In the genomic region with DNA sequence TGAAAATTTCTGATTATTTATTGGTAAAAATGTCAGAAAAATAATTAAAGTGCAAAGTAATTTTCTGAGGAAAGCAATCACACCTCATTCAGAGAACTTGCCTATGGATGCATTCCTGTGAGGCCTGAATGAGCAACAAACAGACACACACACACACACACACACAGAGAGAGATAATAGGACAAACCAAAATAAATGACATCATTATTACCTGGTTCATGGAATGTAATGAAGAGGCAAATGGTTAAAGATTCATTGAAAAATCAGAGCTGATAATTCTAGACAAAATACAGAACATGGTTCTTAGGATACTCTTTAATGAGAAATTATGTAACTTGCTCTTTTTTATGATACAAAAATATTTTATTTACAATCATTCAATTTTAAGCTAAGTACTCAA, we compare ENCODE assay signal across 8 cellular contexts.
"Had no signal": no experiment of that assay in that cellular context is flagged by ENCODE, and none has a peak within 500 bp of the region (broad histone marks: within the 10 kb centered on the region; RNA-seq: fewer than 3 reads in every experiment).

No MANE protein-coding gene starts in this region.

- DNase-seq: H7, IMR-90, KG1 had no signal

- H3K9me3 ChIP-seq: HAP-1 had no signal

- ATAC-seq: GM23338, HCT116, K562 had no signal

- H3K9me3 Mint-ChIP-seq: GM23338 had no signal

- H3K36me3 ChIP-seq: HAP-1 had no signal

- H3K4me3 Mint-ChIP-seq: GM23338 had no signal

- H3K27ac ChIP-seq: HL-60 had no signal

- H3K4me2 ChIP-seq: GM23338 had no signal

- H3K27ac Mint-ChIP-seq: GM23338 had no signal

- H3K4me1 ChIP-seq: HAP-1 had no signal

- H3K4me3 ChIP-seq: GM23338, HAP-1, K562 had no signal
